Comparison of ENCODE assay signal across 11 cellular contexts in genomic region chr21:18155508-18156193, GRCh38.
DNase-seq lines count a peak whose midpoint lies in the region; ATAC-seq, FAIRE-seq and TF ChIP-seq lines count a peak whose summit lies in the region.
"Had no signal": no experiment of that assay in that cellular context is flagged by ENCODE, and none has a peak within 500 bp of the region (broad histone marks: within the 10 kb centered on the region; RNA-seq: fewer than 3 reads in every experiment).

No MANE protein-coding gene starts in this region.

- FAIRE-seq in HepG2 (lab: Jason Lieb, UNC), result no peak
- FAIRE-seq: GM12891 had no signal

- no peaks in the 10 kb centered on the region for H3K79me2 ChIP-seq in HepG2 (ENCODE audit: insufficient read depth, low read length)

- H3K27me3 ChIP-seq in liver (ENCODE audit: control insufficient read depth in 4 of 4, insufficient read depth in 4 of 4, low read length in 3 of 4), result no peaks in the 10 kb centered on the region
- no peaks in the 10 kb centered on the region for H3K27me3 ChIP-seq in HepG2 (ENCODE audit: control insufficient read depth in 1 of 2, insufficient read depth in 2 of 2, low read length in 2 of 2)
- no peaks in the 10 kb centered on the region for H3K27me3 ChIP-seq in iPS-18a (ENCODE audit: control insufficient read depth, insufficient read depth, low read length)
- H3K27me3 ChIP-seq: SJSA1, tibial artery had no signal

- H3K9me3 ChIP-seq in liver (ENCODE audit: control insufficient read depth in 4 of 4, low read length in 3 of 4) (no peaks in the 10 kb centered on the region), HepG2 (ENCODE audit: low read length) (no peaks in the 10 kb centered on the region), iPS-18a (ENCODE audit: control insufficient read depth, low read depth, low read length) (peaks cover 4% of the 10 kb centered on the region)
- H3K9me3 ChIP-seq: tibial artery had no signal

- H3K36me3 ChIP-seq in liver (ENCODE audit: control insufficient read depth in 4 of 4, insufficient read depth in 3 of 4, low read depth in 1 of 4, low read length in 3 of 4), result no peaks in the 10 kb centered on the region
- no peaks in the 10 kb centered on the region for H3K36me3 ChIP-seq in HepG2 (replicated peaks in 1 of 2; ENCODE audit: control insufficient read depth in 1 of 2, insufficient read depth in 2 of 2, low read length in 2 of 2)
- no peaks in the 10 kb centered on the region for H3K36me3 ChIP-seq in iPS-18a (ENCODE audit: control insufficient read depth, low read depth, low read length)
- H3K36me3 ChIP-seq: SJSA1, tibial artery had no signal

- TF ChIP-seq EP300 in HepG2 (IDR thresholded peaks at IDR 0.05; ENCODE audit: low read depth in 2 of 2, low read length in 2 of 2) (no peak), HepG2 (CRISPR knock-in tag; IDR thresholded peaks at IDR 0.05; ENCODE audit: borderline replicate concordance) (no peak)

- TF ChIP-seq POLR2A in HepG2 (IDR thresholded peaks at IDR 0.05; ENCODE audit: insufficient read depth in 1 of 2, low read depth in 2 of 2, low read length in 2 of 2), result no peak

- H3K4me2 ChIP-seq in HepG2 (ENCODE audit: low read depth, low read length), result no peak overlapping the region

- WGBS in liver, result 38% methylated on average over 5 of the region's 5 CpGs
- WGBS in HepG2 (ENCODE audit: low lambda C conversion rate), result 0% methylated on average over 5 of the region's 5 CpGs

- in situ Hi-C loops in HepG2 (cut with HindIII; ENCODE audit: extremely low pct_ligation_motif_present, low pct_unique_long_range_greater_than_20kb), result no loop called here

- CTCF ChIA-PET in HepG2 (lab: Yijun Ruan, JAX; ENCODE audit: low intra/inter-chr PET ratio, low total read pairs), result no interaction called here

- intact Hi-C loops in HepG2 (cut with micrococcal nuclease; ENCODE audit: unreplicated experiment), result no loop called here

- H3K9ac ChIP-seq in liver (ENCODE audit: low read depth in 1 of 2, low read length in 2 of 2) (no peak overlapping the region), HepG2 (ENCODE audit: insufficient read depth, low read depth, low read length) (no peak overlapping the region), iPS-18a (ENCODE audit: low read length) (no peak overlapping the region)

- H3K4me1 ChIP-seq in liver (ENCODE audit: control insufficient read depth in 4 of 4, insufficient read depth in 4 of 4, low read length in 3 of 4) (no peaks in the 10 kb centered on the region), HepG2 (ENCODE audit: insufficient read depth, low read length) (no peaks in the 10 kb centered on the region), iPS-18a (ENCODE audit: control insufficient read depth, low read depth, low read length) (peaks cover 15% of the 10 kb centered on the region)
- H3K4me1 ChIP-seq: SJSA1 had no signal

- no TSS peak for BruUV-seq in HepG2 (replicated peaks; lab: Mats Ljungman, UMichigan)

- H3K4me3 ChIP-seq in liver (ENCODE audit: low read depth in 1 of 3, low read length in 3 of 3) (no peak overlapping the region), HepG2 (replicated peaks in 1 of 3; ENCODE audit: insufficient read depth in 1 of 3, low read depth in 2 of 3, low read length in 3 of 3) (no peak overlapping the region), iPS-18a (ENCODE audit: low read length) (peak overlapping the region; percentile 3)
- H3K4me3 ChIP-seq: SJSA1, tibial artery had no signal

- H2AFZ ChIP-seq in HepG2 (ENCODE audit: low read length), result no peak overlapping the region

- POLR2A ChIA-PET in HepG2 (lab: Yijun Ruan, JAX), result no interaction called here

- TF ChIP-seq RAD21 in liver (IDR thresholded peaks at IDR 0.05), result no peak
- TF ChIP-seq RAD21 in HepG2 (CRISPR knock-in tag; IDR thresholded peaks at IDR 0.05), result no peak

- H3K27ac ChIP-seq in liver (ENCODE audit: low read depth in 1 of 2, low read length in 2 of 2) (no peak overlapping the region), HepG2 (ENCODE audit: extremely low read length, insufficient read depth, low read length) (no peak overlapping the region), iPS-18a (ENCODE audit: low read length) (no peak overlapping the region)
- H3K27ac ChIP-seq: SJSA1, tibial artery had no signal

- TF ChIP-seq CTCF in liver (IDR thresholded peaks at IDR 0.05; ENCODE audit: low read depth, low read length, missing input control) (no peak), HepG2 (CRISPR knock-in tag; IDR thresholded peaks at IDR 0.05) (no peak)

- DNase-seq in HepG2 (ENCODE audit: low spot score) (no peak), RPMI8226 (peak; percentile 59), AG08396 (ENCODE audit: low spot score) (no peak), NCI-H2196 treated with DMSO at 0.1 percent for 48 hours (lab: John Stamatoyannopoulos, UW; ENCODE audit: unreplicated experiment) (no peak), NCI-H1048 (lab: John Stamatoyannopoulos, UW) (no peak), epidermal melanocyte (ENCODE audit: insufficient read length, low spot score) (no peak)
- DNase-seq: tibial artery had no signal

- no peaks in the 10 kb centered on the region for H4K20me1 ChIP-seq in HepG2 (ENCODE audit: insufficient read depth, low read length)

- ATAC-seq in HepG2, result no peak

TF ChIP-seq in liver, 16 proteins besides CTCF, POLR2A, EP300 and RAD21:
- TF ChIP-seq FOXA1 (IDR thresholded peaks at IDR 0.05) (no peak), NR2F2 (IDR thresholded peaks at IDR 0.05) (peak; percentile 60), HNF4G (IDR thresholded peaks at IDR 0.05) (no peak), FOXA2 (IDR thresholded peaks at IDR 0.05) (no peak), MAX (IDR thresholded peaks at IDR 0.05) (no peak), YY1 (IDR thresholded peaks at IDR 0.05) (no peak)

TF ChIP-seq in HepG2, 621 proteins besides CTCF, POLR2A, EP300 and RAD21 (continues in another document):
- no peak for TF ChIP-seq ZNF891 (CRISPR knock-in tag; IDR thresholded peaks at IDR 0.05)
- TF ChIP-seq SOX6 (IDR thresholded peaks at IDR 0.05), result no peak
- TF ChIP-seq SOX6 (CRISPR knock-in tag; IDR thresholded peaks at IDR 0.05), result no peak
- no peak for TF ChIP-seq ZNF317 (CRISPR knock-in tag; IDR thresholded peaks at IDR 0.05)
- TF ChIP-seq ZNF605 (CRISPR knock-in tag; IDR thresholded peaks at IDR 0.05), result no peak
- no peak for TF ChIP-seq KDM5B (CRISPR knock-in tag; IDR thresholded peaks at IDR 0.05; ENCODE audit: borderline replicate concordance)
- no peak for TF ChIP-seq ZNF234 (CRISPR knock-in tag; conservative IDR thresholded peaks at IDR 0.05)
- TF ChIP-seq SKIL (CRISPR knock-in tag; IDR thresholded peaks at IDR 0.05; ENCODE audit: borderline replicate concordance), result no peak
- TF ChIP-seq TGIF2 (CRISPR knock-in tag; IDR thresholded peaks at IDR 0.05), result no peak
- TF ChIP-seq ZNF749 (CRISPR knock-in tag; IDR thresholded peaks at IDR 0.05; ENCODE audit: borderline replicate concordance), result no peak
- TF ChIP-seq ZNF567 (CRISPR knock-in tag; IDR thresholded peaks at IDR 0.05; ENCODE audit: borderline replicate concordance), result no peak
- no peak for TF ChIP-seq ELF4 (CRISPR knock-in tag; IDR thresholded peaks at IDR 0.05; ENCODE audit: borderline replicate concordance)
- TF ChIP-seq KDM2A (CRISPR knock-in tag; IDR thresholded peaks at IDR 0.05; ENCODE audit: borderline replicate concordance, low read depth), result no peak
- no peak for TF ChIP-seq SIN3A (IDR thresholded peaks at IDR 0.05; ENCODE audit: borderline replicate concordance, low read depth, low read length)
- TF ChIP-seq ZNF367 (CRISPR knock-in tag; IDR thresholded peaks at IDR 0.05; ENCODE audit: borderline replicate concordance), result no peak
- no peak for TF ChIP-seq ARID5B (CRISPR knock-in tag; IDR thresholded peaks at IDR 0.05)
- TF ChIP-seq ZNF841 (CRISPR knock-in tag; IDR thresholded peaks at IDR 0.05; ENCODE audit: borderline replicate concordance), result no peak
- no peak for TF ChIP-seq SRSF1 (optimal IDR thresholded peaks at IDR 0.05; ENCODE audit: low read depth, low read length)
